Comparison of ENCODE assay signal across 12 cellular contexts in genomic region chr19:54616840-54617560, GRCh38. TPM values are rescaled to one million over a fixed set of nuclear protein-coding genes. Genes with fewer than 3 reads are reported as not detected.
DNase-seq lines count a peak whose midpoint lies in the region; ATAC-seq, FAIRE-seq and TF ChIP-seq lines count a peak whose summit lies in the region.
"Had no signal": no experiment of that assay in that cellular context is flagged by ENCODE, and none has a peak within 500 bp of the region (broad histone marks: within the 10 kb centered on the region; RNA-seq: fewer than 3 reads in every experiment).

No MANE protein-coding gene starts in this region.

- no peak overlapping the region for H3K9ac ChIP-seq in K562 (ENCODE audit: insufficient read depth in 1 of 2, low read depth in 2 of 2, low read length in 2 of 2)

- no peak for TF ChIP-seq POLR2A in K562 (conservative IDR thresholded peaks at IDR 0.05)

- no TSS peak for BruUV-seq in K562 (replicated peaks; lab: Mats Ljungman, UMichigan)

- no peaks in the 10 kb centered on the region for H3K27me3 ChIP-seq in K562 (ENCODE audit: control insufficient read depth in 2 of 2, insufficient read depth in 2 of 2, low read length in 2 of 2)
- H3K27me3 ChIP-seq: ascending aorta had no signal

- no peak for TF ChIP-seq RAD21 in K562 (CRISPR knock-in tag; conservative IDR thresholded peaks at IDR 0.05 in 1 of 2, IDR thresholded peaks at IDR 0.05 in 1 of 2)

- ATAC-seq in GM19351 (IDR thresholded peaks at IDR 0.05; ENCODE audit: unreplicated experiment) (peak; percentile 87), HG02981 (IDR thresholded peaks at IDR 0.05; ENCODE audit: unreplicated experiment) (peak; percentile 85), K562 (no peak)

- WGBS in K562 (ENCODE audit: insufficient coverage, low coverage, missing lambda C conversion rate) = 0% methylated on average over 5 of the region's 5 CpGs

- H3K27ac ChIP-seq in K562 (ENCODE audit: extremely low read depth, low read depth, low read length) = no peak overlapping the region
- H3K27ac ChIP-seq: ascending aorta, C4-2B had no signal

- FAIRE-seq in K562 (lab: Jason Lieb, UNC) = no peak

- no peak for TF ChIP-seq CTCF in GM12865 (IDR thresholded peaks at IDR 0.05; ENCODE audit: insufficient read depth, low read depth, low read length, missing control alignments)
- no peak for TF ChIP-seq CTCF in K562 (IDR thresholded peaks at IDR 0.05 in 2 of 3, conservative IDR thresholded peaks at IDR 0.05 in 1 of 3; ENCODE audit: insufficient read depth in 2 of 3, low read depth in 1 of 3, low read length in 3 of 3)

- POLR2A ChIA-PET in K562 (lab: Yijun Ruan, JAX) = no interaction called here

- H4K20me1 ChIP-seq in K562 (replicated peaks; ENCODE audit: control insufficient read depth, insufficient read depth, low read length) = no peaks in the 10 kb centered on the region

- intact Hi-C loops in K562 (cut with micrococcal nuclease) = no loop called here

- H3K9me3 ChIP-seq in K562 (replicated peaks; ENCODE audit: control insufficient read depth, insufficient read depth, low read depth, low read length) = no peaks in the 10 kb centered on the region
- H3K9me3 ChIP-seq: ascending aorta had no signal

- in situ Hi-C loops in K562 (cut with MboI) = no loop called here

- no peaks in the 10 kb centered on the region for H3K9me1 ChIP-seq in K562 (ENCODE audit: control insufficient read depth, insufficient read depth, low read length)

- CTCF ChIA-PET in K562 (lab: Yijun Ruan, JAX; ENCODE audit: low intra/inter-chr PET ratio) = no interaction called here

- no peaks in the 10 kb centered on the region for H3K79me2 ChIP-seq in K562 (ENCODE audit: control insufficient read depth, insufficient read depth, low read length)

- H3K4me3 ChIP-seq in GM12865 (ENCODE audit: low read depth, low read length) = peak overlapping the region; percentile 53
- no peak overlapping the region for H3K4me3 ChIP-seq in K562
- H3K4me3 ChIP-seq: ascending aorta had no signal

- DNase-seq in GM12865 (ENCODE audit: low read depth) = peak; percentile 96
- DNase-seq in K562 (ENCODE audit: extremely low read depth in 1 of 4, low spot score in 3 of 4) = no peak
- DNase-seq in putamen (ENCODE audit: low spot score) = no peak
- no peak for DNase-seq in dermis blood vessel endothelial cell
- DNase-seq in middle frontal gyrus (ENCODE audit: extremely low spot score, low spot score) = no peak
- no peak for DNase-seq in NCI-H2029 (lab: John Stamatoyannopoulos, UW)
- DNase-seq: NCI-H82 had no signal

- no peak overlapping the region for H3K4me2 ChIP-seq in K562 (ENCODE audit: insufficient read depth, low read length)

- TF ChIP-seq EP300 in K562 (IDR thresholded peaks at IDR 0.05; ENCODE audit: low read length) = no peak

- no peaks in the 10 kb centered on the region for H3K36me3 ChIP-seq in K562 (ENCODE audit: control insufficient read depth, insufficient read depth, low read length)
- H3K36me3 ChIP-seq: ascending aorta had no signal

- H3K4me1 ChIP-seq in K562 (replicated peaks in 1 of 2; ENCODE audit: control insufficient read depth in 2 of 2, insufficient read depth in 2 of 2, low read length in 2 of 2) = no peaks in the 10 kb centered on the region
- H3K4me1 ChIP-seq: ascending aorta had no signal

- H2AFZ ChIP-seq in K562 (ENCODE audit: low read depth, low read length) = no peak overlapping the region

TF ChIP-seq in K562, 482 proteins besides CTCF, POLR2A, EP300 and RAD21:
- TF ChIP-seq C11orf30 (IDR thresholded peaks at IDR 0.05; ENCODE audit: low read depth) (peak; percentile 45; the same call in 1 of the 2 replicates), ZEB2 (IDR thresholded peaks at IDR 0.05) (no peak), NFRKB (IDR thresholded peaks at IDR 0.05; ENCODE audit: low read depth) (no peak), ZNF133 (CRISPR knock-in tag; IDR thresholded peaks at IDR 0.05) (no peak), ZNF316 (IDR thresholded peaks at IDR 0.05) (peak; percentile 23; the same call in 1 of the 2 replicates)

RNA-seq across cellular contexts. Expression of gene LILRB1, which starts 13.3 kb away (rescaled TPM):
- not detected in 2 replicates for total RNA-seq in K562 (2011; cell fraction: chromatin; rRNA removed; ENCODE audit: low replicate concordance)
- total RNA-seq in K562 (2011; cell fraction: nucleolus; rRNA removed) = not detected in 2 replicates
- not detected in 2 replicates for total RNA-seq in K562 (2011; cell fraction: nucleoplasm; rRNA removed)
- total RNA-seq in K562 (2014; rRNA removed) (not detected in 2 replicates), K562 (2014; rRNA removed; fragmentation: Illumina TruSeq; extraction: Trizol) (not detected in 2 replicates), K562 (2015; rRNA removed; fragmentation: Illumina TruSeq; extraction: Trizol) (not detected in 2 replicates), K562 (2021) (not detected in 2 replicates), dermis blood vessel endothelial cell (not detected in 2 replicates)
- polyA plus RNA-seq in K562 (2011; rRNA removed) (not detected in 2 replicates), K562 (2014; fragmentation: Illumina TruSeq; extraction: Trizol) (not detected in 2 replicates), K562 (2014; fragmentation: Nextera tagmentation; extraction: Ambion mirVana) (not detected), K562 (2014; rRNA removed) (not detected in 2 replicates)
- not detected in 2 replicates for polyA plus RNA-seq in K562 (2011; cell fraction: cytosol; rRNA removed)
- polyA plus RNA-seq in K562 (2011; cell fraction: nucleus; rRNA removed) = 0.06 TPM in 1 of 2 replicates, not detected in the other
- polyA plus RNA-seq in K562 (2012) = not detected in 2 replicates
- polyA minus RNA-seq in K562 (2011; rRNA and poly(A)+ RNA removed) = not detected in 2 replicates
- not detected in 2 replicates for polyA minus RNA-seq in K562 (2011; cell fraction: cytosol; rRNA and poly(A)+ RNA removed)
- not detected in 2 replicates for polyA minus RNA-seq in K562 (2011; cell fraction: nucleus; rRNA and poly(A)+ RNA removed)

RNA-seq across cellular contexts. Expression of gene LILRA1, which starts 23.6 kb away (rescaled TPM):
- total RNA-seq in K562 (2011; cell fraction: chromatin; rRNA removed; ENCODE audit: low replicate concordance) = not detected in 2 replicates
- total RNA-seq in K562 (2011; cell fraction: nucleolus; rRNA removed) = not detected in 2 replicates
- not detected in 2 replicates for total RNA-seq in K562 (2011; cell fraction: nucleoplasm; rRNA removed)
- total RNA-seq in K562 (2014; rRNA removed) = not detected in 2 replicates
- not detected in 2 replicates for total RNA-seq in K562 (2014; rRNA removed; fragmentation: Illumina TruSeq; extraction: Trizol)
- not detected in 2 replicates for total RNA-seq in K562 (2015; rRNA removed; fragmentation: Illumina TruSeq; extraction: Trizol)
- total RNA-seq in K562 (2021) = not detected in 2 replicates
- not detected in 2 replicates for polyA plus RNA-seq in K562 (2011; rRNA removed)
- polyA plus RNA-seq in K562 (2011; cell fraction: cytosol; rRNA removed) = not detected in 2 replicates
- not detected in 2 replicates for polyA plus RNA-seq in K562 (2011; cell fraction: nucleus; rRNA removed)
- polyA plus RNA-seq in K562 (2012) = not detected in 2 replicates
- not detected in 2 replicates for polyA plus RNA-seq in K562 (2014; fragmentation: Illumina TruSeq; extraction: Trizol)
- polyA plus RNA-seq in K562 (2014; fragmentation: Nextera tagmentation; extraction: Ambion mirVana) = not detected
- polyA plus RNA-seq in K562 (2014; rRNA removed) = not detected in 2 replicates
- not detected in 2 replicates for polyA minus RNA-seq in K562 (2011; rRNA and poly(A)+ RNA removed)
- polyA minus RNA-seq in K562 (2011; cell fraction: cytosol; rRNA and poly(A)+ RNA removed) = not detected in 2 replicates
- not detected in 2 replicates for polyA minus RNA-seq in K562 (2011; cell fraction: nucleus; rRNA and poly(A)+ RNA removed)
- total RNA-seq in dermis blood vessel endothelial cell = not detected in 2 replicates
- total RNA-seq: ascending aorta, glomerular endothelial cell had no signal

RNA-seq across cellular contexts. Expression of gene LILRA2, which starts 43.4 kb away (rescaled TPM):
- 1.7 and 4.3 TPM in 2 replicates for total RNA-seq in K562 (2011; cell fraction: chromatin; rRNA removed; ENCODE audit: low replicate concordance)
- total RNA-seq in K562 (2011; cell fraction: nucleolus; rRNA removed) = 1.6 and 1.8 TPM in 2 replicates
- total RNA-seq in K562 (2011; cell fraction: nucleoplasm; rRNA removed) = 1.6 and 2.1 TPM in 2 replicates
- 0.54 and 0.86 TPM in 2 replicates for total RNA-seq in K562 (2014; rRNA removed)
- 0.77 and 0.91 TPM in 2 replicates for total RNA-seq in K562 (2014; rRNA removed; fragmentation: Illumina TruSeq; extraction: Trizol)
- total RNA-seq in K562 (2015; rRNA removed; fragmentation: Illumina TruSeq; extraction: Trizol) = 1.2 and 2.0 TPM in 2 replicates
- total RNA-seq in K562 (2021) = 2.1 TPM in 2 replicates
- 0.96 and 1.3 TPM in 2 replicates for polyA plus RNA-seq in K562 (2011; rRNA removed)
- polyA plus RNA-seq in K562 (2011; cell fraction: cytosol; rRNA removed) = 1.3 and 2.5 TPM in 2 replicates
- polyA plus RNA-seq in K562 (2011; cell fraction: nucleus; rRNA removed) = 1.9 and 2.7 TPM in 2 replicates
- 2.4 and 32.4 TPM in 2 replicates for polyA plus RNA-seq in K562 (2012)
- 1.7 and 1.8 TPM in 2 replicates for polyA plus RNA-seq in K562 (2014; fragmentation: Illumina TruSeq; extraction: Trizol)
- polyA plus RNA-seq in K562 (2014; fragmentation: Nextera tagmentation; extraction: Ambion mirVana) = under 1 TPM; 0.32 to 0.46 TPM
- 1.5 and 1.8 TPM in 2 replicates for polyA plus RNA-seq in K562 (2014; rRNA removed)
- 0.45 and 0.91 TPM in 2 replicates for polyA minus RNA-seq in K562 (2011; rRNA and poly(A)+ RNA removed)
- polyA minus RNA-seq in K562 (2011; cell fraction: cytosol; rRNA and poly(A)+ RNA removed) = 1.1 TPM in 1 of 2 replicates, not detected in the other
- 0.89 and 1.1 TPM in 2 replicates for polyA minus RNA-seq in K562 (2011; cell fraction: nucleus; rRNA and poly(A)+ RNA removed)
- total RNA-seq in dermis blood vessel endothelial cell = not detected in 2 replicates
- total RNA-seq: ascending aorta, glomerular endothelial cell had no signal

RNA-seq across cellular contexts. Expression of gene LILRB4, which starts 45.8 kb away (rescaled TPM):
- total RNA-seq in K562 (2011; cell fraction: chromatin; rRNA removed; ENCODE audit: low replicate concordance) = not detected in 2 replicates
- not detected in 2 replicates for total RNA-seq in K562 (2011; cell fraction: nucleolus; rRNA removed)
- not detected in 2 replicates for total RNA-seq in K562 (2011; cell fraction: nucleoplasm; rRNA removed)
- total RNA-seq in K562 (2014; rRNA removed) = not detected in 2 replicates
- total RNA-seq in K562 (2014; rRNA removed; fragmentation: Illumina TruSeq; extraction: Trizol) = not detected in 2 replicates
- not detected in 2 replicates for total RNA-seq in K562 (2015; rRNA removed; fragmentation: Illumina TruSeq; extraction: Trizol)
- total RNA-seq in K562 (2021) = not detected in 2 replicates
- polyA plus RNA-seq in K562 (2011; rRNA removed) = not detected in 2 replicates
- 0.22 TPM in 1 of 2 replicates, not detected in the other for polyA plus RNA-seq in K562 (2011; cell fraction: cytosol; rRNA removed)
- not detected in 2 replicates for polyA plus RNA-seq in K562 (2011; cell fraction: nucleus; rRNA removed)
- 0.21 TPM in 1 of 2 replicates, not detected in the other for polyA plus RNA-seq in K562 (2012)
- polyA plus RNA-seq in K562 (2014; fragmentation: Illumina TruSeq; extraction: Trizol) = not detected in 2 replicates
- polyA plus RNA-seq in K562 (2014; fragmentation: Nextera tagmentation; extraction: Ambion mirVana) = not detected
- polyA plus RNA-seq in K562 (2014; rRNA removed) = not detected in 2 replicates
- polyA minus RNA-seq in K562 (2011; rRNA and poly(A)+ RNA removed) = not detected in 2 replicates
- polyA minus RNA-seq in K562 (2011; cell fraction: cytosol; rRNA and poly(A)+ RNA removed) = not detected in 2 replicates
- polyA minus RNA-seq in K562 (2011; cell fraction: nucleus; rRNA and poly(A)+ RNA removed) = not detected in 2 replicates
- total RNA-seq in dermis blood vessel endothelial cell = not detected in 2 replicates
- total RNA-seq: glomerular endothelial cell had no signal
